In the genomic region with DNA sequence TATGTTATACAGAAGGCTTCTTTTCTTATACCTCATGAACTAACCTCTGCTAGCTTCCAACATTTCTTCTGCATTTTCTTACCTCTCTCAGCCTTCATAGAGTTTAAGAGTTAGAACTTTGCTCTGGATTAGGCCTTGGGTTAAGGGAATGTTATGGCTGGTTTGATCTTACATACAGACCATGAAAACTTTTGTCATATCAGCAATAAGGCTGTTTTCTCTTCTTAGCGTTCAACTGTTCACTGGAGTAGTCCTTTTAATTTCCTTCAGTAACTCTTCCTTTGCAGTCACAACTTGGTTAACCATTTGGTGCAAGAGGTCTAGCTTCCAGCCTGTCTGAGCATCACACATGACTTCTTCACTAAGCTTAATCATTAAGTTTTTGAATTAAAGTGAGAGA, we compare ENCODE assay signal across 6 cellular contexts.
"Had no signal": no experiment of that assay in that cellular context is flagged by ENCODE, and none has a peak within 500 bp of the region (broad histone marks: within the 10 kb centered on the region; RNA-seq: fewer than 3 reads in every experiment).

No MANE protein-coding gene starts in this region.

- H3K4me2 ChIP-seq: KMS-11 had no signal

- H3K27ac ChIP-seq: HL-60, KMS-11 had no signal

- H3K9ac ChIP-seq: KMS-11 had no signal

- DNase-seq: Karpas-422, KBM-7, KG1 had no signal

- FAIRE-seq: HTR-8/SVneo had no signal
